ENCODE assay signal across 1 cellular context in genomic region chr22:39153220-39153860, GRCh38.
TF ChIP-seq lines count a peak whose summit lies in the region.

No MANE protein-coding gene starts in this region.

TF ChIP-seq in IMR-90, 13 proteins besides CTCF, POLR2A, EP300 and RAD21 (continued from another document):
- TF ChIP-seq RCOR1 (IDR thresholded peaks at IDR 0.05; ENCODE audit: insufficient replicate concordance, low read length) = no peak
- no peak for TF ChIP-seq CHD1 (IDR thresholded peaks at IDR 0.05; ENCODE audit: low read depth, low read length)
- no peak for TF ChIP-seq CEBPB (IDR thresholded peaks at IDR 0.05; ENCODE audit: low read depth, low read length)
